ENCODE assay signal across 1 cellular context in genomic region chr3:160449660-160450598, GRCh38.
TF ChIP-seq lines count a peak whose summit lies in the region.

Gene TRIM59 (minus strand): TSS chr3:160449786. CDS start chr3:160439183, 10,603 bp downstream.

TF ChIP-seq in H1, 55 proteins besides CTCF, POLR2A, EP300 and RAD21 (continued from another document):
- TF ChIP-seq KDM4A (IDR thresholded peaks at IDR 0.05; ENCODE audit: low read depth, low read length, severe bottlenecking) (peak; percentile 3), EGR1 (IDR thresholded peaks at IDR 0.05; ENCODE audit: borderline replicate concordance, low read depth, low read length) (no peak), USF2 (IDR thresholded peaks at IDR 0.05; ENCODE audit: low read length) (no peak), ATF2 (IDR thresholded peaks at IDR 0.05; ENCODE audit: low read length) (no peak), SP4 (IDR thresholded peaks at IDR 0.05; ENCODE audit: low read length) (peak; percentile 22), E2F6 (IDR thresholded peaks at IDR 0.05) (peak; percentile 98), NRF1 (IDR thresholded peaks at IDR 0.05; ENCODE audit: low read depth, low read length) (peak; percentile 78), EZH2 (IDR thresholded peaks at IDR 0.05; ENCODE audit: low read depth, low read length, severe bottlenecking) (no peak), CHD7 (IDR thresholded peaks at IDR 0.05; ENCODE audit: insufficient replicate concordance, low read length) (peak; percentile 57), TCF12 (IDR thresholded peaks at IDR 0.05; ENCODE audit: low read depth, low read length) (0 out of 2 replicates have a peak, but pooled peaks have one; percentile 41), CTBP2 (IDR thresholded peaks at IDR 0.05; ENCODE audit: borderline replicate concordance, insufficient read depth, insufficient read length, low read length) (no peak), TAF1 (IDR thresholded peaks at IDR 0.05; ENCODE audit: low read depth, low read length) (peak; percentile 88), NANOG (IDR thresholded peaks at IDR 0.05; ENCODE audit: insufficient read depth, low read depth, low read length, poor library complexity, severe bottlenecking) (no peak), HDAC2 (IDR thresholded peaks at IDR 0.05; ENCODE audit: borderline replicate concordance in 1 of 2, low read depth in 2 of 2, low read length in 2 of 2) (peak; percentile 38 to 95; a peak in 1 of 4 replicates), CEBPB (IDR thresholded peaks at IDR 0.05; ENCODE audit: low read depth, low read length) (peak; percentile 57; the same call in 1 of the 2 replicates), SAP30 (IDR thresholded peaks at IDR 0.05; ENCODE audit: insufficient read depth, insufficient replicate concordance, low read length) (peak; percentile 70), SP2 (IDR thresholded peaks at IDR 0.05; ENCODE audit: low read length) (no peak), CHD2 (IDR thresholded peaks at IDR 0.05; ENCODE audit: low read length) (no peak), CBX5 (IDR thresholded peaks at IDR 0.05; ENCODE audit: low read depth, low read length) (no peak), BACH1 (IDR thresholded peaks at IDR 0.05; ENCODE audit: low read length) (no peak; the same call in 1 of the 2 replicates), MAFK (IDR thresholded peaks at IDR 0.05; ENCODE audit: low read depth, low read length) (no peak), CREB1 (IDR thresholded peaks at IDR 0.05) (peak; percentile 50), CHD1 (IDR thresholded peaks at IDR 0.05; ENCODE audit: low read depth, low read length) (no peak), RXRA (IDR thresholded peaks at IDR 0.05; ENCODE audit: insufficient read depth, low read depth, low read length) (no peak), SIX5 (IDR thresholded peaks at IDR 0.05; ENCODE audit: low read depth, low read length) (no peak), SP1 (IDR thresholded peaks at IDR 0.05; ENCODE audit: low read depth, low read length) (no peak), RNF2 (IDR thresholded peaks at IDR 0.05; ENCODE audit: borderline replicate concordance, low read depth, low read length, missing control alignments, poor library complexity, severe bottlenecking) (no peak), TBP (IDR thresholded peaks at IDR 0.05; ENCODE audit: low read depth, low read length) (peak; percentile 80), ZNF274 (IDR thresholded peaks at IDR 0.05; ENCODE audit: borderline replicate concordance, extremely low read depth, low read length) (no peak), JUN (IDR thresholded peaks at IDR 0.05; ENCODE audit: low read depth, low read length) (no peak), YY1 (IDR thresholded peaks at IDR 0.05; ENCODE audit: low read depth, low read length) (no peak), BRCA1 (IDR thresholded peaks at IDR 0.05; ENCODE audit: low read depth, low read length) (no peak), ASH2L (IDR thresholded peaks at IDR 0.05; ENCODE audit: low read length) (peak; percentile 88), MAX (IDR thresholded peaks at IDR 0.05) (peak; percentile 99)
